1 cellular context compared by ENCODE assay signal in the genomic region with DNA sequence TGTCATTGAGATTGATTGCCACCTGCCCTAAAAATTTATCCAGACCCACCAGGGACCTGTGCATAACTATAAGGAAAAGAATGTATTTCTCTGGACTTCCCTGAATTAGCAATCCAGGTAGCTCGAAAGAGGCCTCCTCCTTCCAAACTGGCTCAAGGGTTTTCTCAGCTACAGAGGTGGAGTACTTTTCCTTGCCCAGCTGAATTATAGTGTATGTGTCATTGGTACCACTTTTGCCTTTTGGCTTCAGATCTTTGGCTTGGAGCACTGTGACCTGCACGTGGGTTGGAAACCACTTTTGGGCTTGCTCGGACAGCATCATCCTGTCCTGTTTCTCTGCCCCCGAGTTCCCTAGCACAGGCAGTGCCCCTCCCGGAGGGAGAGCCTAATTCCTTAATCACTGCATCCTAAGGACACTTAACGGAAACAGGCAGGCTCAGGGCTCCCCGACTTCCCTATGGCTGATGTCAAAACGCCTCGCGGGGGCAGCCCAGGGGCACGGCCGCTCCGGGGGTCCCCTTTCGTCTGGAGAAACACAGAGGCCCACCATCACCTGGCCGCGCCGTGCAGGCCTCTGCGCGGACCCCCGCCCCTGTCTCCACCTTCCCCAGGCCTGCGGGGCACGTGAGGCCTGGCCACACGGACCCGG.
A peak's percentile ranks its signal among the peaks of the same experiment; 100 is the strongest.
TF ChIP-seq lines count a peak whose summit lies in the region.

No MANE protein-coding gene starts in this region.

TF ChIP-seq in HepG2, 621 proteins besides CTCF, POLR2A, EP300 and RAD21:
- TF ChIP-seq ZNF441 (CRISPR knock-in tag; IDR thresholded peaks at IDR 0.05; ENCODE audit: borderline replicate concordance) (0 out of 2 replicates have a peak, but pooled peaks have one; percentile 41), ZNF496 (CRISPR knock-in tag; IDR thresholded peaks at IDR 0.05; ENCODE audit: insufficient replicate concordance) (no peak), PHF20 (CRISPR knock-in tag; IDR thresholded peaks at IDR 0.05) (0 out of 2 replicates have a peak, but pooled peaks have one; percentile 5), SSRP1 (CRISPR knock-in tag; IDR thresholded peaks at IDR 0.05) (0 out of 2 replicates have a peak, but pooled peaks have one; percentile 41), NCOR1 (IDR thresholded peaks at IDR 0.05; ENCODE audit: borderline replicate concordance, low read length) (no peak), BCL6 (CRISPR knock-in tag; IDR thresholded peaks at IDR 0.05) (no peak), ZNF879 (CRISPR knock-in tag; IDR thresholded peaks at IDR 0.05) (peak; percentile 46; the same call in 1 of the 2 replicates), ZNF841 (CRISPR knock-in tag; IDR thresholded peaks at IDR 0.05; ENCODE audit: borderline replicate concordance) (no peak), PITX1 (CRISPR knock-in tag; IDR thresholded peaks at IDR 0.05) (0 out of 2 replicates have a peak, but pooled peaks have one; percentile 2), ZNF891 (CRISPR knock-in tag; IDR thresholded peaks at IDR 0.05) (0 out of 2 replicates have a peak, but pooled peaks have one; percentile 60), ZNF75D (CRISPR knock-in tag; IDR thresholded peaks at IDR 0.05; ENCODE audit: borderline replicate concordance) (peak; percentile 59; the same call in 1 of the 2 replicates), TGIF2 (CRISPR knock-in tag; IDR thresholded peaks at IDR 0.05) (peak; percentile 11; the same call in 1 of the 2 replicates), ZNF7 (CRISPR knock-in tag; IDR thresholded peaks at IDR 0.05) (no peak), CHCHD3 (CRISPR knock-in tag; IDR thresholded peaks at IDR 0.05) (0 out of 2 replicates have a peak, but pooled peaks have one; percentile 55), POLR2G (IDR thresholded peaks at IDR 0.05; ENCODE audit: low read depth, low read length) (no peak), NCOA1 (CRISPR knock-in tag; IDR thresholded peaks at IDR 0.05) (0 out of 2 replicates have a peak, but pooled peaks have one; percentile 60), MIXL1 (CRISPR knock-in tag; IDR thresholded peaks at IDR 0.05) (0 out of 2 replicates have a peak, but pooled peaks have one; percentile 0), FOXC1 (CRISPR knock-in tag; IDR thresholded peaks at IDR 0.05; ENCODE audit: borderline replicate concordance) (peak; percentile 67; the same call in 1 of the 2 replicates), ZNF883 (CRISPR knock-in tag; IDR thresholded peaks at IDR 0.05; ENCODE audit: not compliant biosample characterization) (peak; percentile 10), ZBTB42 (CRISPR knock-in tag; IDR thresholded peaks at IDR 0.05) (0 out of 2 replicates have a peak, but pooled peaks have one; percentile 61), ZNF30 (CRISPR knock-in tag; IDR thresholded peaks at IDR 0.05) (0 out of 2 replicates have a peak, but pooled peaks have one; percentile 54), NRL (CRISPR knock-in tag; IDR thresholded peaks at IDR 0.05; ENCODE audit: borderline replicate concordance) (peak; percentile 46; the same call in 1 of the 2 replicates), ZNF121 (CRISPR knock-in tag; IDR thresholded peaks at IDR 0.05) (0 out of 2 replicates have a peak, but pooled peaks have one; percentile 22), ZBTB7A (CRISPR knock-in tag; IDR thresholded peaks at IDR 0.05) (peak; percentile 90), ZNF546 (CRISPR knock-in tag; conservative IDR thresholded peaks at IDR 0.05) (0 out of 2 replicates have a peak, but pooled peaks have one; percentile 33), SPEN (CRISPR knock-in tag; IDR thresholded peaks at IDR 0.05; ENCODE audit: low read depth) (0 out of 2 replicates have a peak, but pooled peaks have one; percentile 14), BHLHE40 (IDR thresholded peaks at IDR 0.05; ENCODE audit: low read length) (peak; percentile 65; the same call in 1 of the 2 replicates), ARID2 (CRISPR knock-in tag; IDR thresholded peaks at IDR 0.05; ENCODE audit: borderline replicate concordance) (peak; percentile 61; the same call in 1 of the 2 replicates), ZNF746 (CRISPR knock-in tag; IDR thresholded peaks at IDR 0.05) (no peak), HES4 (CRISPR knock-in tag; IDR thresholded peaks at IDR 0.05; ENCODE audit: borderline replicate concordance) (0 out of 2 replicates have a peak, but pooled peaks have one; percentile 30), EEA1 (CRISPR knock-in tag; IDR thresholded peaks at IDR 0.05; ENCODE audit: borderline replicate concordance) (0 out of 2 replicates have a peak, but pooled peaks have one; percentile 43)
- TF ChIP-seq, protein P1, sequence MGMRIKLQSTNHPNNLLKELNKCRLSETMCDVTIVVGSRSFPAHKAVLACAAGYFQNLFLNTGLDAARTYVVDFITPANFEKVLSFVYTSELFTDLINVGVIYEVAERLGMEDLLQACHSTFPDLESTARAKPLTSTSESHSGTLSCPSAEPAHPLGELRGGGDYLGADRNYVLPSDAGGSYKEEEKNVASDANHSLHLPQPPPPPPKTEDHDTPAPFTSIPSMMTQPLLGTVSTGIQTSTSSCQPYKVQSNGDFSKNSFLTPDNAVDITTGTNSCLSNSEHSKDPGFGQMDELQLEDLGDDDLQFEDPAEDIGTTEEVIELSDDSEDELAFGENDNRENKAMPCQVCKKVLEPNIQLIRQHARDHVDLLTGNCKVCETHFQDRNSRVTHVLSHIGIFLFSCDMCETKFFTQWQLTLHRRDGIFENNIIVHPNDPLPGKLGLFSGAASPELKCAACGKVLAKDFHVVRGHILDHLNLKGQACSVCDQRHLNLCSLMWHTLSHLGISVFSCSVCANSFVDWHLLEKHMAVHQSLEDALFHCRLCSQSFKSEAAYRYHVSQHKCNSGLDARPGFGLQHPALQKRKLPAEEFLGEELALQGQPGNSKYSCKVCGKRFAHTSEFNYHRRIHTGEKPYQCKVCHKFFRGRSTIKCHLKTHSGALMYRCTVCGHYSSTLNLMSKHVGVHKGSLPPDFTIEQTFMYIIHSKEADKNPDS (CRISPR knock-in tag; IDR thresholded peaks at IDR 0.05) = 0 out of 2 replicates have a peak, but pooled peaks have one; percentile 32
- TF ChIP-seq, protein P2, sequence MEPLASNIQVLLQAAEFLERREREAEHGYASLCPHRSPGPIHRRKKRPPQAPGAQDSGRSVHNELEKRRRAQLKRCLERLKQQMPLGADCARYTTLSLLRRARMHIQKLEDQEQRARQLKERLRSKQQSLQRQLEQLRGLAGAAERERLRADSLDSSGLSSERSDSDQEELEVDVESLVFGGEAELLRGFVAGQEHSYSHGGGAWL (CRISPR knock-in tag; IDR thresholded peaks at IDR 0.05) = 0 out of 2 replicates have a peak, but pooled peaks have one; percentile 49
- TF ChIP-seq, protein P3, sequence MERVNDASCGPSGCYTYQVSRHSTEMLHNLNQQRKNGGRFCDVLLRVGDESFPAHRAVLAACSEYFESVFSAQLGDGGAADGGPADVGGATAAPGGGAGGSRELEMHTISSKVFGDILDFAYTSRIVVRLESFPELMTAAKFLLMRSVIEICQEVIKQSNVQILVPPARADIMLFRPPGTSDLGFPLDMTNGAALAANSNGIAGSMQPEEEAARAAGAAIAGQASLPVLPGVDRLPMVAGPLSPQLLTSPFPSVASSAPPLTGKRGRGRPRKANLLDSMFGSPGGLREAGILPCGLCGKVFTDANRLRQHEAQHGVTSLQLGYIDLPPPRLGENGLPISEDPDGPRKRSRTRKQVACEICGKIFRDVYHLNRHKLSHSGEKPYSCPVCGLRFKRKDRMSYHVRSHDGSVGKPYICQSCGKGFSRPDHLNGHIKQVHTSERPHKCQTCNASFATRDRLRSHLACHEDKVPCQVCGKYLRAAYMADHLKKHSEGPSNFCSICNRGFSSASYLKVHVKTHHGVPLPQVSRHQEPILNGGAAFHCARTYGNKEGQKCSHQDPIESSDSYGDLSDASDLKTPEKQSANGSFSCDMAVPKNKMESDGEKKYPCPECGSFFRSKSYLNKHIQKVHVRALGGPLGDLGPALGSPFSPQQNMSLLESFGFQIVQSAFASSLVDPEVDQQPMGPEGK (CRISPR knock-in tag; IDR thresholded peaks at IDR 0.05) = peak; percentile 14; the same call in 1 of the 2 replicates
- TF ChIP-seq, protein P4, sequence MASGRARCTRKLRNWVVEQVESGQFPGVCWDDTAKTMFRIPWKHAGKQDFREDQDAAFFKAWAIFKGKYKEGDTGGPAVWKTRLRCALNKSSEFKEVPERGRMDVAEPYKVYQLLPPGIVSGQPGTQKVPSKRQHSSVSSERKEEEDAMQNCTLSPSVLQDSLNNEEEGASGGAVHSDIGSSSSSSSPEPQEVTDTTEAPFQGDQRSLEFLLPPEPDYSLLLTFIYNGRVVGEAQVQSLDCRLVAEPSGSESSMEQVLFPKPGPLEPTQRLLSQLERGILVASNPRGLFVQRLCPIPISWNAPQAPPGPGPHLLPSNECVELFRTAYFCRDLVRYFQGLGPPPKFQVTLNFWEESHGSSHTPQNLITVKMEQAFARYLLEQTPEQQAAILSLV (CRISPR knock-in tag; IDR thresholded peaks at IDR 0.05; ENCODE audit: borderline replicate concordance) = peak; percentile 49; the same call in 1 of the 2 replicates
- TF ChIP-seq, protein P5, sequence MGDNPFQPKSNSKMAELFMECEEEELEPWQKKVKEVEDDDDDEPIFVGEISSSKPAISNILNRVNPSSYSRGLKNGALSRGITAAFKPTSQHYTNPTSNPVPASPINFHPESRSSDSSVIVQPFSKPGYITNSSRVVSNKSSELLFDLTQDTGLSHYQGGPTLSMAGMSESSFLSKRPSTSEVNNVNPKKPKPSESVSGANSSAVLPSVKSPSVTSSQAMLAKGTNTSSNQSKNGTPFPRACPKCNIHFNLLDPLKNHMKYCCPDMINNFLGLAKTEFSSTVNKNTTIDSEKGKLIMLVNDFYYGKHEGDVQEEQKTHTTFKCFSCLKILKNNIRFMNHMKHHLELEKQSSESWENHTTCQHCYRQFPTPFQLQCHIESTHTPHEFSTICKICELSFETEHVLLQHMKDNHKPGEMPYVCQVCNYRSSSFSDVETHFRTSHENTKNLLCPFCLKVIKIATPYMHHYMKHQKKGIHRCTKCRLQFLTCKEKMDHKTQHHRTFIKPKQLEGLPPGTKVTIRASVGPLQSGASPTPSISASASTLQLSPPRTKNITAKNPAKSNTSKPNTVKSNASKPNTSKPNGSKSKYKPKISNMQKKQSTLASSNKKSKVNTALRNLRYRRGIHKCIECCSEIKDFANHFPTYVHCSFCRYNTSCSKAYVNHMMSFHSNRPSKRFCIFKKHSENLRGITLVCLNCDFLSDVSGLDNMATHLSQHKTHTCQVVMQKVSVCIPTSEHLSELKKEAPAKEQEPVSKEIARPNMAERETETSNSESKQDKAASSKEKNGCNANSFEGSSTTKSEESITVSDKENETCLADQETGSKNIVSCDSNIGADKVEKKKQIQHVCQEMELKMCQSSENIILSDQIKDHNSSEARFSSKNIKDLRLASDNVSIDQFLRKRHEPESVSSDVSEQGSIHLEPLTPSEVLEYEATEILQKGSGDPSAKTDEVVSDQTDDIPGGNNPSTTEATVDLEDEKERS (CRISPR knock-in tag; IDR thresholded peaks at IDR 0.05) = 0 out of 2 replicates have a peak, but pooled peaks have one; percentile 7
- TF ChIP-seq, protein P6, sequence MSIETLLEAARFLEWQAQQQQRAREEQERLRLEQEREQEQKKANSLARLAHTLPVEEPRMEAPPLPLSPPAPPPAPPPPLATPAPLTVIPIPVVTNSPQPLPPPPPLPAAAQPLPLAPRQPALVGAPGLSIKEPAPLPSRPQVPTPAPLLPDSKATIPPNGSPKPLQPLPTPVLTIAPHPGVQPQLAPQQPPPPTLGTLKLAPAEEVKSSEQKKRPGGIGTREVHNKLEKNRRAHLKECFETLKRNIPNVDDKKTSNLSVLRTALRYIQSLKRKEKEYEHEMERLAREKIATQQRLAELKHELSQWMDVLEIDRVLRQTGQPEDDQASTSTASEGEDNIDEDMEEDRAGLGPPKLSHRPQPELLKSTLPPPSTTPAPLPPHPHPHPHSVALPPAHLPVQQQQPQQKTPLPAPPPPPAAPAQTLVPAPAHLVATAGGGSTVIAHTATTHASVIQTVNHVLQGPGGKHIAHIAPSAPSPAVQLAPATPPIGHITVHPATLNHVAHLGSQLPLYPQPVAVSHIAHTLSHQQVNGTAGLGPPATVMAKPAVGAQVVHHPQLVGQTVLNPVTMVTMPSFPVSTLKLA (IDR thresholded peaks at IDR 0.05) = no peak
- TF ChIP-seq, protein P7, sequence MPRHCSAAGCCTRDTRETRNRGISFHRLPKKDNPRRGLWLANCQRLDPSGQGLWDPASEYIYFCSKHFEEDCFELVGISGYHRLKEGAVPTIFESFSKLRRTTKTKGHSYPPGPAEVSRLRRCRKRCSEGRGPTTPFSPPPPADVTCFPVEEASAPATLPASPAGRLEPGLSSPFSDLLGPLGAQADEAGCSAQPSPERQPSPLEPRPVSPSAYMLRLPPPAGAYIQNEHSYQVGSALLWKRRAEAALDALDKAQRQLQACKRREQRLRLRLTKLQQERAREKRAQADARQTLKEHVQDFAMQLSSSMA (CRISPR knock-in tag; IDR thresholded peaks at IDR 0.05) = peak; percentile 45; the same call in 1 of the 2 replicates
- TF ChIP-seq, protein P8, sequence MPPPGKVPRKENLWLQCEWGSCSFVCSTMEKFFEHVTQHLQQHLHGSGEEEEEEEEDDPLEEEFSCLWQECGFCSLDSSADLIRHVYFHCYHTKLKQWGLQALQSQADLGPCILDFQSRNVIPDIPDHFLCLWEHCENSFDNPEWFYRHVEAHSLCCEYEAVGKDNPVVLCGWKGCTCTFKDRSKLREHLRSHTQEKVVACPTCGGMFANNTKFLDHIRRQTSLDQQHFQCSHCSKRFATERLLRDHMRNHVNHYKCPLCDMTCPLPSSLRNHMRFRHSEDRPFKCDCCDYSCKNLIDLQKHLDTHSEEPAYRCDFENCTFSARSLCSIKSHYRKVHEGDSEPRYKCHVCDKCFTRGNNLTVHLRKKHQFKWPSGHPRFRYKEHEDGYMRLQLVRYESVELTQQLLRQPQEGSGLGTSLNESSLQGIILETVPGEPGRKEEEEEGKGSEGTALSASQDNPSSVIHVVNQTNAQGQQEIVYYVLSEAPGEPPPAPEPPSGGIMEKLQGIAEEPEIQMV (CRISPR knock-in tag; IDR thresholded peaks at IDR 0.05; ENCODE audit: low read depth) = no peak
- TF ChIP-seq, protein P9, sequence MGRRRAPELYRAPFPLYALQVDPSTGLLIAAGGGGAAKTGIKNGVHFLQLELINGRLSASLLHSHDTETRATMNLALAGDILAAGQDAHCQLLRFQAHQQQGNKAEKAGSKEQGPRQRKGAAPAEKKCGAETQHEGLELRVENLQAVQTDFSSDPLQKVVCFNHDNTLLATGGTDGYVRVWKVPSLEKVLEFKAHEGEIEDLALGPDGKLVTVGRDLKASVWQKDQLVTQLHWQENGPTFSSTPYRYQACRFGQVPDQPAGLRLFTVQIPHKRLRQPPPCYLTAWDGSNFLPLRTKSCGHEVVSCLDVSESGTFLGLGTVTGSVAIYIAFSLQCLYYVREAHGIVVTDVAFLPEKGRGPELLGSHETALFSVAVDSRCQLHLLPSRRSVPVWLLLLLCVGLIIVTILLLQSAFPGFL (CRISPR knock-in tag; IDR thresholded peaks at IDR 0.05) = no peak
TF ChIP-seq in HepG2: peak in this region for 30.
